ENCODE assay signal across 15 cellular contexts in genomic region chr3:182920515-182921084, GRCh38. TPM values are rescaled to one million over a fixed set of nuclear protein-coding genes. Genes with fewer than 3 reads are reported as not detected.
DNase-seq lines count a peak whose midpoint lies in the region; ATAC-seq, FAIRE-seq and TF ChIP-seq lines count a peak whose summit lies in the region.
"Had no signal": no experiment of that assay in that cellular context is flagged by ENCODE, and none has a peak within 500 bp of the region (broad histone marks: within the 10 kb centered on the region; RNA-seq: fewer than 3 reads in every experiment).

No MANE protein-coding gene starts in this region.

- H3K9me3 ChIP-seq in left ventricle myocardium inferior (replicated peaks), result no peaks in the 10 kb centered on the region
- no peaks in the 10 kb centered on the region for H3K9me3 ChIP-seq in Peyer's patch
- H3K9me3 ChIP-seq: spleen, tibial artery had no signal

- H3K4me1 ChIP-seq in left ventricle myocardium inferior (peaks cover 28% of the 10 kb centered on the region), Peyer's patch (no peaks in the 10 kb centered on the region)
- H3K4me1 ChIP-seq: spleen had no signal

- no peak for TF ChIP-seq POLR2A in Peyer's patch (IDR thresholded peaks at IDR 0.05)

- no peak for FAIRE-seq in urothelium cell line (lab: Jason Lieb, UNC)
- FAIRE-seq: endometrium had no signal

- H3K36me3 ChIP-seq in left ventricle myocardium inferior (peaks cover 6% of the 10 kb centered on the region), Peyer's patch (peaks cover 0 to 11% (median 0%) of the 10 kb centered on the region in 3 donors)

- ATAC-seq in left ventricle myocardium superior, result peak; percentile 39
- ATAC-seq in GM21423 (IDR thresholded peaks at IDR 0.05; ENCODE audit: unreplicated experiment), result no peak

- TF ChIP-seq CTCF in left ventricle myocardium inferior (IDR thresholded peaks at IDR 0.05; ENCODE audit: borderline replicate concordance) (no peak), Peyer's patch (IDR thresholded peaks at IDR 0.05) (no peak)

- no peak overlapping the region for H3K27ac ChIP-seq in left ventricle myocardium inferior (replicated peaks)
- H3K27ac ChIP-seq in Peyer's patch, result no peak overlapping the region
- H3K27ac ChIP-seq: spleen, tibial artery had no signal

- H3K4me3 ChIP-seq in left ventricle myocardium inferior, result no peak overlapping the region
- no peak overlapping the region for H3K4me3 ChIP-seq in Peyer's patch
- H3K4me3 ChIP-seq: spleen, tibial artery had no signal

- no peaks in the 10 kb centered on the region for H3K27me3 ChIP-seq in left ventricle myocardium inferior (ENCODE audit: low read depth)
- H3K27me3 ChIP-seq in Peyer's patch, result no peaks in the 10 kb centered on the region
- H3K27me3 ChIP-seq: spleen, tibial artery had no signal

- intact Hi-C loops in left ventricle myocardium superior (cut with micrococcal nuclease), result no loop called here
- intact Hi-C loops in left ventricle myocardium inferior (cut with micrococcal nuclease), result no loop called here

- DNase-seq in left ventricle myocardium superior (no peak), left ventricle myocardium inferior (no peak), UCSD-AML1 (lab: John Stamatoyannopoulos, UW; ENCODE audit: unreplicated experiment) (peak; percentile 20), islet precursor cell (peak; percentile 90), urothelium cell line (ENCODE audit: low spot score) (peak; percentile 7), amniotic stem cell (lab: John Stamatoyannopoulos, UW) (no peak), Peyer's patch (no peak)
- DNase-seq: IMR-90, naive B cell, NCI-H1930, spleen, T-helper 9 cell, tibial artery had no signal

RNA-seq across cellular contexts. Expression of gene DCUN1D1, which starts 59.7 kb away (rescaled TPM):
- total RNA-seq in left ventricle myocardium superior (39.5 TPM), left ventricle myocardium inferior (31.7 TPM), Peyer's patch (10 to 100 TPM; 11.2 to 27.2 (median 19.9) TPM)

Comparison
In these comparisons a context has a peak if more than half of its experiments do, and no peak if none do; other contexts are left out.
1. DNase-seq: peak in UCSD-AML1 (single experiment), islet precursor cell (single experiment) and urothelium cell line (single experiment); none in left ventricle myocardium superior (single experiment), left ventricle myocardium inferior (single experiment), amniotic stem cell (single experiment) and Peyer's patch (0 of 3).